In genomic region chr16:31421587-31421986, GRCh38 we compare ENCODE assay signal across 15 cellular contexts. TPM values are rescaled to one million over a fixed set of nuclear protein-coding genes. Genes with fewer than 3 reads are reported as not detected.
DNase-seq lines count a peak whose midpoint lies in the region; ATAC-seq and TF ChIP-seq lines count a peak whose summit lies in the region.
"Had no signal": no experiment of that assay in that cellular context is flagged by ENCODE, and none has a peak within 500 bp of the region (broad histone marks: within the 10 kb centered on the region; RNA-seq: fewer than 3 reads in every experiment).

No MANE protein-coding gene starts in this region.

- peaks cover 40% of the 10 kb centered on the region for H3K4me1 Mint-ChIP-seq in activated CD4-positive, alpha-beta T cell treated with anti-CD3 and anti-CD28 coated beads, Interleukin-2, amount 10 ng/mL, durations not matched to agents 24 days and 14 days
- peaks cover 68% of the 10 kb centered on the region for H3K4me1 Mint-ChIP-seq in activated naive CD8-positive, alpha-beta T cell treated with anti-CD3 and anti-CD28 coated beads, Interleukin-2, amount 10 ng/mL, durations not matched to agents 7 days and 5 days

- H3K27ac ChIP-seq in body of pancreas: no peak overlapping the region
- H3K27ac ChIP-seq: SJCRH30 had no signal

- H3K36me3 ChIP-seq in body of pancreas (replicated peaks in 1 of 2; ENCODE audit: insufficient read depth in 1 of 2, low read depth in 2 of 2): no peaks in the 10 kb centered on the region
- H3K36me3 ChIP-seq: SJCRH30 had no signal

- no peaks in the 10 kb centered on the region for H3K9me3 Mint-ChIP-seq in activated CD4-positive, alpha-beta T cell treated with anti-CD3 and anti-CD28 coated beads, Interleukin-2, amount 10 ng/mL, durations not matched to agents 24 days and 14 days
- H3K9me3 Mint-ChIP-seq in activated naive CD8-positive, alpha-beta T cell treated with anti-CD3 and anti-CD28 coated beads, Interleukin-2, amount 10 ng/mL, durations not matched to agents 7 days and 5 days: peaks cover 11% of the 10 kb centered on the region

- DNase-seq in GM20000 (ENCODE audit: low spot score): peak; percentile 50
- DNase-seq in activated CD4-positive, alpha-beta T cell treated with anti-CD3 and anti-CD28 coated beads, Interleukin-2, amount 10 ng/mL, durations not matched to agents 24 days and 14 days: peak; percentile 87
- DNase-seq in activated naive CD8-positive, alpha-beta T cell treated with anti-CD3 and anti-CD28 coated beads, Interleukin-2, amount 10 ng/mL, durations not matched to agents 7 days and 5 days: peak; percentile 70
- peak; percentile 25 to 36 for DNase-seq in stimulated activated CD8-positive, alpha-beta memory T cell treated with anti-CD3 and anti-CD28 coated beads, Interleukin-15, amount 100 ng/mL, for 4 hours (ENCODE audit: low read depth in 2 of 2)
- DNase-seq in GF-D8 (lab: John Stamatoyannopoulos, UW): no peak
- DNase-seq in body of pancreas: no peak
- no peak for DNase-seq in SK-N-DZ (ENCODE audit: low spot score)
- DNase-seq: COR-L47, NCI-H524, SJCRH30 had no signal

- peaks cover 0 to 4% of the 10 kb centered on the region in 2 donors for H3K27me3 ChIP-seq in body of pancreas
- H3K27me3 ChIP-seq: SJCRH30 had no signal

- H3K27me3 Mint-ChIP-seq in activated CD4-positive, alpha-beta T cell treated with anti-CD3 and anti-CD28 coated beads, Interleukin-2, amount 10 ng/mL, durations not matched to agents 24 days and 14 days: no peaks in the 10 kb centered on the region
- H3K27me3 Mint-ChIP-seq in activated naive CD8-positive, alpha-beta T cell treated with anti-CD3 and anti-CD28 coated beads, Interleukin-2, amount 10 ng/mL, durations not matched to agents 7 days and 5 days: peaks cover 3% of the 10 kb centered on the region

- no peaks in the 10 kb centered on the region for H3K4me1 ChIP-seq in body of pancreas
- H3K4me1 ChIP-seq: SJCRH30 had no signal

- H3K9me3 ChIP-seq in body of pancreas: no peaks in the 10 kb centered on the region
- H3K9me3 ChIP-seq: SJCRH30 had no signal

- 44 to 51% methylated on average over 5 to 6 of the region's 6 CpGs for WGBS in body of pancreas, 2 donors

- peak overlapping the region; percentile 83 for H3K27ac Mint-ChIP-seq in activated CD4-positive, alpha-beta T cell treated with anti-CD3 and anti-CD28 coated beads, Interleukin-2, amount 10 ng/mL, durations not matched to agents 24 days and 14 days
- H3K27ac Mint-ChIP-seq in activated naive CD8-positive, alpha-beta T cell treated with anti-CD3 and anti-CD28 coated beads, Interleukin-2, amount 10 ng/mL, durations not matched to agents 7 days and 5 days: peak overlapping the region; percentile 92

- intact Hi-C loops in activated CD4-positive, alpha-beta T cell treated with anti-CD3 and anti-CD28 coated beads, Interleukin-2, amount 10 ng/mL, durations not matched to agents 24 days and 14 days (cut with micrococcal nuclease): loop anchor here (1.0 to 10.0 kb wide), 3 partner anchors 35 to 157 kb away; partner anchors contain the start of gene ITGAX
- intact Hi-C loops in body of pancreas (cut with DNase I): no loop called here

- H3K4me3 ChIP-seq in body of pancreas: no peak overlapping the region
- H3K4me3 ChIP-seq: SJCRH30 had no signal

- TF ChIP-seq POLR2A in body of pancreas (IDR thresholded peaks at IDR 0.05): no peak

- peak; percentile 86 for ATAC-seq in activated naive CD8-positive, alpha-beta T cell treated with anti-CD3 and anti-CD28 coated beads, Interleukin-2, amount 10 ng/mL, durations not matched to agents 7 days and 5 days (ENCODE audit: low read depth)
- ATAC-seq in body of pancreas (no peak), GM21717 (IDR thresholded peaks at IDR 0.05; ENCODE audit: unreplicated experiment) (no peak)

- peaks cover 4% of the 10 kb centered on the region for H3K36me3 Mint-ChIP-seq in activated CD4-positive, alpha-beta T cell treated with anti-CD3 and anti-CD28 coated beads, Interleukin-2, amount 10 ng/mL, durations not matched to agents 24 days and 14 days (ENCODE audit: low read depth)
- H3K36me3 Mint-ChIP-seq in activated naive CD8-positive, alpha-beta T cell treated with anti-CD3 and anti-CD28 coated beads, Interleukin-2, amount 10 ng/mL, durations not matched to agents 7 days and 5 days: peaks cover 21% of the 10 kb centered on the region

- POLR2A ChIA-PET in activated naive CD8-positive, alpha-beta T cell treated with anti-CD3 and anti-CD28 coated beads, Interleukin-2, amount 10 ng/mL, durations not matched to agents 7 days and 5 days (lab: Charles Lee): interaction anchor here (0.6 to 1.7 kb wide), 7 partner anchors 9 to 469 kb away, joined by 3 to 8 read pairs (median 3); partner anchors contain the start of gene FUS

- peak overlapping the region; percentile 58 for H3K4me3 Mint-ChIP-seq in activated CD4-positive, alpha-beta T cell treated with anti-CD3 and anti-CD28 coated beads, Interleukin-2, amount 10 ng/mL, durations not matched to agents 24 days and 14 days
- peak overlapping the region; percentile 79 for H3K4me3 Mint-ChIP-seq in activated naive CD8-positive, alpha-beta T cell treated with anti-CD3 and anti-CD28 coated beads, Interleukin-2, amount 10 ng/mL, durations not matched to agents 7 days and 5 days

- no peak for TF ChIP-seq CTCF in GM20000 (IDR thresholded peaks at IDR 0.05; ENCODE audit: extremely low read depth, missing control alignments)
- no peak for TF ChIP-seq CTCF in body of pancreas (IDR thresholded peaks at IDR 0.05)

RNA-seq across cellular contexts. Expression of gene COX6A2, which starts 6.6 kb away (rescaled TPM):
- not detected in 2 replicates for total RNA-seq in activated CD4-positive, alpha-beta T cell treated with anti-CD3 and anti-CD28 coated beads, Interleukin-2, amount 10 ng/mL, durations not matched to agents 24 days and 14 days
- not detected for total RNA-seq in activated naive CD8-positive, alpha-beta T cell treated with anti-CD3 and anti-CD28 coated beads, Interleukin-2, amount 10 ng/mL, durations not matched to agents 7 days and 5 days
- not detected for total RNA-seq in body of pancreas
- not detected in 2 replicates for polyA plus RNA-seq in SK-N-DZ (2014; cell fraction: cytosol; rRNA removed)
- not detected in 2 replicates for polyA plus RNA-seq in SK-N-DZ (2014; cell fraction: nucleus; rRNA removed)
- total RNA-seq: dermis microvascular lymphatic vessel endothelial cell, glomerular endothelial cell, lung microvascular endothelial cell, M059J, SJCRH30 had no signal

RNA-seq across cellular contexts. Expression of gene ZNF843, which starts 21.0 kb away (rescaled TPM):
- total RNA-seq in activated CD4-positive, alpha-beta T cell treated with anti-CD3 and anti-CD28 coated beads, Interleukin-2, amount 10 ng/mL, durations not matched to agents 24 days and 14 days: 0.09 and 0.16 TPM in 2 replicates
- under 1 TPM; 0.20 to 0.30 TPM for total RNA-seq in activated naive CD8-positive, alpha-beta T cell treated with anti-CD3 and anti-CD28 coated beads, Interleukin-2, amount 10 ng/mL, durations not matched to agents 7 days and 5 days
- 1 to 10 TPM; 3.6 to 4.7 TPM for total RNA-seq in body of pancreas
- 0.25 and 0.42 TPM in 2 replicates for polyA plus RNA-seq in SK-N-DZ (2014; cell fraction: cytosol; rRNA removed)
- polyA plus RNA-seq in SK-N-DZ (2014; cell fraction: nucleus; rRNA removed): not detected in 2 replicates

RNA-seq across cellular contexts. Expression of gene ITGAD, which starts 28.5 kb away (rescaled TPM):
- total RNA-seq in activated CD4-positive, alpha-beta T cell treated with anti-CD3 and anti-CD28 coated beads, Interleukin-2, amount 10 ng/mL, durations not matched to agents 24 days and 14 days: not detected in 2 replicates
- under 1 TPM; 0.09 to 0.28 TPM for total RNA-seq in activated naive CD8-positive, alpha-beta T cell treated with anti-CD3 and anti-CD28 coated beads, Interleukin-2, amount 10 ng/mL, durations not matched to agents 7 days and 5 days
- total RNA-seq in body of pancreas: not detected
- not detected in 2 replicates for polyA plus RNA-seq in SK-N-DZ (2014; cell fraction: cytosol; rRNA removed)
- not detected in 2 replicates for polyA plus RNA-seq in SK-N-DZ (2014; cell fraction: nucleus; rRNA removed)
- total RNA-seq: dermis microvascular lymphatic vessel endothelial cell, glomerular endothelial cell, lung microvascular endothelial cell, SJCRH30 had no signal

RNA-seq across cellular contexts. Expression of gene ARMC5, which starts 37.7 kb away (rescaled TPM):
- total RNA-seq in activated CD4-positive, alpha-beta T cell treated with anti-CD3 and anti-CD28 coated beads, Interleukin-2, amount 10 ng/mL, durations not matched to agents 24 days and 14 days: 9.9 and 10.5 TPM in 2 replicates
- 10 to 100 TPM; 12.9 to 13.6 TPM for total RNA-seq in activated naive CD8-positive, alpha-beta T cell treated with anti-CD3 and anti-CD28 coated beads, Interleukin-2, amount 10 ng/mL, durations not matched to agents 7 days and 5 days
- total RNA-seq in body of pancreas: 10 to 100 TPM in 1 of 2 donors, 1 to 10 TPM in 1; 4.2 to 13.2 TPM
- 15.0 and 20.6 TPM in 2 replicates for polyA plus RNA-seq in SK-N-DZ (2014; cell fraction: cytosol; rRNA removed)
- 26.7 and 32.3 TPM in 2 replicates for polyA plus RNA-seq in SK-N-DZ (2014; cell fraction: nucleus; rRNA removed)

RNA-seq across cellular contexts. Expression of gene TGFB1I1, which starts 50.4 kb away (rescaled TPM):
- 0.49 and 1.5 TPM in 2 replicates for total RNA-seq in activated CD4-positive, alpha-beta T cell treated with anti-CD3 and anti-CD28 coated beads, Interleukin-2, amount 10 ng/mL, durations not matched to agents 24 days and 14 days
- 1 to 10 TPM; 1.4 to 1.5 TPM for total RNA-seq in activated naive CD8-positive, alpha-beta T cell treated with anti-CD3 and anti-CD28 coated beads, Interleukin-2, amount 10 ng/mL, durations not matched to agents 7 days and 5 days
- 10 to 100 TPM in 1 of 2 donors, 1 to 10 TPM in 1; 8.6 to 16.6 TPM for total RNA-seq in body of pancreas
- polyA plus RNA-seq in SK-N-DZ (2014; cell fraction: cytosol; rRNA removed): 5.1 and 8.2 TPM in 2 replicates
- polyA plus RNA-seq in SK-N-DZ (2014; cell fraction: nucleus; rRNA removed): 5.6 and 24.8 TPM in 2 replicates

Comparison
In these comparisons a context has a peak if more than half of its experiments do, and no peak if none do; other contexts are left out.
1. DNase-seq: peak in GM20000 (single experiment), activated CD4-positive, alpha-beta T cell treated with anti-CD3 and anti-CD28 coated beads, Interleukin-2, amount 10 ng/mL, durations not matched to agents 24 days and 14 days (single experiment), activated naive CD8-positive, alpha-beta T cell treated with anti-CD3 and anti-CD28 coated beads, Interleukin-2, amount 10 ng/mL, durations not matched to agents 7 days and 5 days (single experiment) and stimulated activated CD8-positive, alpha-beta memory T cell treated with anti-CD3 and anti-CD28 coated beads, Interleukin-15, amount 100 ng/mL, for 4 hours (2 of 2); none in GF-D8 (single experiment), body of pancreas (0 of 4) and SK-N-DZ (single experiment).